ENCODE assay signal across 20 cellular contexts in genomic region chr11:24635588-24636290, GRCh38.
DNase-seq lines count a peak whose midpoint lies in the region; ATAC-seq and TF ChIP-seq lines count a peak whose summit lies in the region.
"Had no signal": no experiment of that assay in that cellular context is flagged by ENCODE, and none has a peak within 500 bp of the region (broad histone marks: within the 10 kb centered on the region; RNA-seq: fewer than 3 reads in every experiment).

No MANE protein-coding gene starts in this region.

- DNase-seq in A172 (ENCODE audit: low spot score), result peak; percentile 18
- DNase-seq in HCEC 1CT, result peak; percentile 9
- DNase-seq in RWPE1 (ENCODE audit: low spot score), result peak; percentile 36
- peak; percentile 16 to 72 for DNase-seq in foreskin keratinocyte
- no peak for DNase-seq in activated CD4-positive, alpha-beta T cell treated with anti-CD3 and anti-CD28 coated beads for 4 hours
- no peak for DNase-seq in esophagus muscularis mucosa (ENCODE audit: extremely low spot score)
- DNase-seq: activated CD4-positive, alpha-beta T cell treated with anti-CD3 and anti-CD28 coated beads, Interleukin-2, amount 50 U/mL, for 4 hours; activated naive CD4-positive, alpha-beta T cell treated with Interleukin-2 at 50 U/mL for 16 hours; CD4-positive, CD25-positive, alpha-beta regulatory T cell; cortex of kidney; DMS79 treated with DMSO at 0.1 percent for 48 hours; NCI-H1105; NCI-H526 treated with DMSO at 0.1 percent for 48 hours; Peyer's patch; stimulated activated naive CD8-positive, alpha-beta T cell treated with anti-CD3 and anti-CD28 coated beads, Interleukin-15, Interleukin-2, amounts not matched to agents 100 U/mL and 50 U/mL, for 24 hours had no signal

- ATAC-seq in foreskin keratinocyte (peak; percentile 98), HG03520 (IDR thresholded peaks at IDR 0.05; ENCODE audit: unreplicated experiment) (no peak), GM21723 (IDR thresholded peaks at IDR 0.05; ENCODE audit: unreplicated experiment) (no peak)
- ATAC-seq: gastroesophageal sphincter; HCT116; sciatic nerve; stimulated activated naive CD8-positive, alpha-beta T cell treated with anti-CD3 and anti-CD28 coated beads, Interleukin-15, Interleukin-2, amounts not matched to agents 100 U/mL and 50 U/mL, for 24 hours had no signal

- H3K4me1 ChIP-seq in foreskin keratinocyte, result peaks cover 13% of the 10 kb centered on the region
- no peaks in the 10 kb centered on the region for H3K4me1 ChIP-seq in esophagus muscularis mucosa
- H3K4me1 ChIP-seq: gastroesophageal sphincter, Peyer's patch had no signal

- no peak for TF ChIP-seq POLR2A in esophagus muscularis mucosa (IDR thresholded peaks at IDR 0.05; ENCODE audit: low read depth)

- H3K36me3 ChIP-seq in esophagus muscularis mucosa, result no peaks in the 10 kb centered on the region
- H3K36me3 ChIP-seq: gastroesophageal sphincter, Peyer's patch had no signal

- intact Hi-C loops in esophagus muscularis mucosa (cut with DNase I), result no loop called here

- CTCF ChIA-PET in RWPE1 (lab: Yijun Ruan, JAX), result no interaction called here

- no peaks in the 10 kb centered on the region for H3K27me3 ChIP-seq in foreskin keratinocyte
- H3K27me3 ChIP-seq in esophagus muscularis mucosa, result no peaks in the 10 kb centered on the region
- H3K27me3 ChIP-seq: gastroesophageal sphincter, Peyer's patch had no signal

- no peak for TF ChIP-seq CTCF in RWPE1 (conservative IDR thresholded peaks at IDR 0.05; ENCODE audit: low read depth)
- no peak for TF ChIP-seq CTCF in foreskin keratinocyte (conservative IDR thresholded peaks at IDR 0.05)
- TF ChIP-seq CTCF in esophagus muscularis mucosa (IDR thresholded peaks at IDR 0.05), result no peak

- peaks cover 0 to 4% (median 0%) of the 10 kb centered on the region in 4 donors for H3K9me3 ChIP-seq in esophagus muscularis mucosa
- H3K9me3 ChIP-seq: Peyer's patch had no signal

- H3K27ac ChIP-seq in RWPE1 (no peak overlapping the region), foreskin keratinocyte (peak overlapping the region; percentile 50), esophagus muscularis mucosa (replicated peaks in 1 of 4) (no peak overlapping the region)
- H3K27ac ChIP-seq: gastroesophageal sphincter, Peyer's patch had no signal

- no peak for TF ChIP-seq EP300 in esophagus muscularis mucosa (IDR thresholded peaks at IDR 0.05)

- POLR2A ChIA-PET in RWPE1 (lab: Yijun Ruan, JAX; ENCODE audit: low non-redundant PET), result no interaction called here

- WGBS in esophagus muscularis mucosa, result 81% methylated on average over 5 of the region's 5 CpGs

- H3K4me3 ChIP-seq in esophagus muscularis mucosa, result no peak overlapping the region
- H3K4me3 ChIP-seq: gastroesophageal sphincter, Peyer's patch had no signal

Comparison
In these comparisons a context has a peak if more than half of its experiments do, and no peak if none do; other contexts are left out.
1. DNase-seq: peak in A172 (single experiment), HCEC 1CT (single experiment), RWPE1 (single experiment) and foreskin keratinocyte (2 of 2); none in activated CD4-positive, alpha-beta T cell treated with anti-CD3 and anti-CD28 coated beads for 4 hours (0 of 2) and esophagus muscularis mucosa (single experiment).